In genomic region chr4:113951263-113951662, GRCh38 we compare ENCODE assay signal across 14 cellular contexts. TPM values are rescaled to one million over a fixed set of nuclear protein-coding genes. Genes with fewer than 3 reads are reported as not detected.
DNase-seq lines count a peak whose midpoint lies in the region; ATAC-seq and TF ChIP-seq lines count a peak whose summit lies in the region.
"Had no signal": no experiment of that assay in that cellular context is flagged by ENCODE, and none has a peak within 500 bp of the region (broad histone marks: within the 10 kb centered on the region; RNA-seq: fewer than 3 reads in every experiment).

No MANE protein-coding gene starts in this region.

- intact Hi-C loops in Right ventricle myocardium superior (cut with DNase I): no loop called here

- TF ChIP-seq CTCF in right atrium auricular region (IDR thresholded peaks at IDR 0.05): no peak

- H3K4me3 ChIP-seq in right atrium auricular region: no peak overlapping the region
- H3K4me3 ChIP-seq: PC-9 had no signal

- H3K9me3 ChIP-seq in right atrium auricular region: no peaks in the 10 kb centered on the region

- H3K4me1 ChIP-seq in right atrium auricular region: peaks cover 0 to 16% of the 10 kb centered on the region in 2 donors

- ATAC-seq in Right ventricle myocardium superior (ENCODE audit: poor library complexity) (peak; percentile 90), GM21526 (IDR thresholded peaks at IDR 0.05; ENCODE audit: low FRiP score, unreplicated experiment) (no peak), HG03378 (IDR thresholded peaks at IDR 0.05; ENCODE audit: unreplicated experiment) (no peak)
- ATAC-seq: activated T-helper 17 cell treated with anti-CD3 and anti-CD28 coated beads, Interleukin-2, amount 50 U/mL, for 72 hours; natural killer cell treated with Interleukin-12 subunit alpha and Interleukin-12 subunit beta and Interleukin-15 and Interleukin-18, amount 100 ng/mL, for 72 hours had no signal

- H3K27me3 ChIP-seq in right atrium auricular region: no peaks in the 10 kb centered on the region

- DNase-seq in Right ventricle myocardium superior (peak; percentile 42), right atrium auricular region (ENCODE audit: low spot score) (no peak), fibroblast of peridontal ligament (ENCODE audit: extremely low read depth) (peak; percentile 54), mucosa of gallbladder (ENCODE audit: low spot score) (peak; percentile 13), NOMO-1 (lab: John Stamatoyannopoulos, UW; ENCODE audit: unreplicated experiment in 2 of 2) (no peak), RPMI8226 (no peak)
- DNase-seq: activated CD4-positive, alpha-beta T cell treated with anti-CD3 and anti-CD28 coated beads, Interleukin-2, amount 50 U/mL, for 1 hour; immature natural killer cell; PC-9 had no signal

- no peak overlapping the region for H3K27ac ChIP-seq in right atrium auricular region
- H3K27ac ChIP-seq: epithelial cell of prostate, PC-9 had no signal

- H3K36me3 ChIP-seq in right atrium auricular region: no peaks in the 10 kb centered on the region

RNA-seq across cellular contexts. Expression of gene ARSJ, which starts 28.2 kb away (rescaled TPM):
- total RNA-seq in Right ventricle myocardium superior (0.70 TPM), right atrium auricular region (1 to 10 TPM; 3.8 to 5.6 TPM), mucosa of gallbladder (21.6 TPM)

Comparison
In these comparisons a context has a peak if more than half of its experiments do, and no peak if none do; other contexts are left out.
1. DNase-seq: peak in Right ventricle myocardium superior (single experiment), fibroblast of peridontal ligament (single experiment) and mucosa of gallbladder (single experiment); none in right atrium auricular region (single experiment), NOMO-1 (0 of 2) and RPMI8226 (single experiment).